In genomic region chr19:32696771-32697170, GRCh38 we compare ENCODE assay signal across 3 cellular contexts. TPM values are rescaled to one million over a fixed set of nuclear protein-coding genes. Genes with fewer than 3 reads are reported as not detected.
"Had no signal": no experiment of that assay in that cellular context is flagged by ENCODE, and none has a peak within 500 bp of the region (broad histone marks: within the 10 kb centered on the region; RNA-seq: fewer than 3 reads in every experiment).

No MANE protein-coding gene starts in this region.

RNA-seq across cellular contexts. Expression of gene RGS9BP, which starts 21.1 kb away (rescaled TPM):
- total RNA-seq: aorta had no signal

RNA-seq across cellular contexts. Expression of gene TDRD12, which starts 22.8 kb away (rescaled TPM):
- total RNA-seq: K562, Right ventricle myocardium superior had no signal
